ENCODE assay signal across 28 cellular contexts in genomic region chr2:201430839-201431238, GRCh38.
"Had no signal": no experiment of that assay in that cellular context is flagged by ENCODE, and none has a peak within 500 bp of the region (broad histone marks: within the 10 kb centered on the region; RNA-seq: fewer than 3 reads in every experiment).

No MANE protein-coding gene starts in this region.

- H3K36me3 ChIP-seq: lower lobe of right lung, pancreas, prostate gland, stomach, tibial nerve had no signal

- H3K4me1 ChIP-seq: prostate gland had no signal

- H3K4me3 ChIP-seq: lower lobe of right lung, pancreas, prostate gland, stomach, tibial nerve had no signal

- H3K9me3 Mint-ChIP-seq: activated B cell treated with CpG ODN at 0.5 μM for 24 hours had no signal

- ATAC-seq: esophagus mucosa; left lobe of liver; lower lobe of right lung; naive thymus-derived CD8-positive, alpha-beta T cell; pancreas; stimulated activated naive B cell treated with anti-CD40 and anti-IgM and Interleukin-4, amounts not matched to agents 10 μg/mL and 1 μg/mL and 100 μg/mL, for 72 hours had no signal

- H3K9me3 ChIP-seq: lower lobe of right lung, pancreas, prostate gland, SK-N-SH, stomach had no signal

- H3K4me3 Mint-ChIP-seq: activated B cell treated with CpG ODN at 0.5 μM for 24 hours; activated T-helper 1 cell treated with anti-CD3 and anti-CD28 coated beads, Interleukin-12 subunit alpha, Interleukin-12 subunit beta, Interleukin-2, Interleukin-4 antibody, amounts not matched to agents 30 ng/mL and 10 ng/mL and 1 ng/mL, durations not matched to agents 14 hours and 24 hours and 36 hours; endodermal cell; naive thymus-derived CD8-positive, alpha-beta T cell; neural crest cell; stimulated activated naive B cell treated with anti-CD40 and anti-IgM and Interleukin-4, amounts not matched to agents 10 μg/mL and 1 μg/mL and 100 μg/mL, for 72 hours; T-helper 1 cell treated with Interleukin-12 subunit alpha and Interleukin-12 subunit beta and Interleukin-4 antibody, amounts not matched to agents 30 μg/mL and 1 μg/mL, for 36 hours had no signal

- H3K27me3 ChIP-seq: pancreas, stomach, tibial nerve had no signal

- H3K27ac Mint-ChIP-seq: activated T-helper 1 cell treated with anti-CD3 and anti-CD28 coated beads, Interleukin-12 subunit alpha, Interleukin-12 subunit beta, Interleukin-2, Interleukin-4 antibody, amounts not matched to agents 30 ng/mL and 10 ng/mL and 1 ng/mL, durations not matched to agents 14 hours and 24 hours and 36 hours; endodermal cell had no signal

- H3K27me3 Mint-ChIP-seq: activated B cell treated with CpG ODN at 0.5 μM for 24 hours; naive thymus-derived CD8-positive, alpha-beta T cell; stimulated activated naive B cell treated with anti-CD40 and anti-IgM and Interleukin-4, amounts not matched to agents 10 μg/mL and 1 μg/mL and 100 μg/mL, for 72 hours had no signal

- H3K9ac ChIP-seq: SK-N-SH had no signal

- H3K27ac ChIP-seq: lower lobe of right lung, prostate gland had no signal

- DNase-seq: activated B cell treated with CpG ODN at 0.5 μM for 24 hours; activated CD4-positive, alpha-beta T cell treated with anti-CD3 and anti-CD28 coated beads for 4 hours; activated gamma-delta T cell treated with Interleukin-2 at 50 U/mL for 16 hours; activated T-cell treated with anti-CD3 and anti-CD28 coated beads for 4 hours; amniotic stem cell; central memory CD4-positive, alpha-beta T cell; endodermal cell; foreskin fibroblast; head of caudate nucleus; lower lobe of right lung; mesenchymal stem cell; naive thymus-derived CD8-positive, alpha-beta T cell; nucleus accumbens; pancreas; retina; SK-N-SH; stimulated activated CD4-positive, alpha-beta T cell treated with anti-CD3 and anti-CD28 coated beads, Interleukin-15, amount 100 ng/mL, for 24 hours; stimulated activated CD4-positive, alpha-beta T cell treated with anti-CD3 and anti-CD28 coated beads, Interleukin-2, amount 100 ng/mL, for 24 hours; stimulated activated naive B cell treated with anti-CD40 and anti-IgM and Interleukin-4, amounts not matched to agents 10 μg/mL and 1 μg/mL and 100 μg/mL, for 72 hours; stomach; SW 1271 had no signal
